In genomic region chr1:183678819-183679218, GRCh38 we compare ENCODE assay signal across 38 cellular contexts. TPM values are rescaled to one million over a fixed set of nuclear protein-coding genes. Genes with fewer than 3 reads are reported as not detected.
"Had no signal": no experiment of that assay in that cellular context is flagged by ENCODE, and none has a peak within 500 bp of the region (broad histone marks: within the 10 kb centered on the region; RNA-seq: fewer than 3 reads in every experiment).

No MANE protein-coding gene starts in this region.

- H3K27ac ChIP-seq: KMS-11 had no signal

- H3K36me3 ChIP-seq: MG63 had no signal

- DNase-seq: Karpas-422, Kasumi-1, KBM-7, KG1, MG63, MM.1S, MV-4-11, NCI-H1048, NCI-H1092, NCI-H1092 treated with DMSO at 0.1 percent for 48 hours, NCI-H1105, NCI-H1105 treated with DMSO at 0.1 percent for 48 hours, NCI-H1417, NCI-H1417 treated with DMSO at 0.1 percent for 48 hours, NCI-H1436, NCI-H1436 treated with DMSO at 0.1 percent for 48 hours, NCI-H146, NCI-H1694, NCI-H1694 treated with DMSO at 0.1 percent for 48 hours, NCI-H187, NCI-H187 treated with DMSO at 0.1 percent for 48 hours, NCI-H1930, NCI-H2029, NCI-H2029 treated with DMSO at 0.1 percent for 48 hours, NCI-H2081, NCI-H2081 treated with DMSO at 0.1 percent for 48 hours, NCI-H2107, NCI-H2171, NCI-H2171 treated with DMSO at 0.1 percent for 48 hours, NCI-H2227 treated with DMSO at 0.1 percent for 48 hours, NCI-H226, NCI-H345, NCI-H446, NCI-H446 treated with DMSO at 0.1 percent for 48 hours had no signal

- H3K27me3 ChIP-seq: MG63 had no signal

- H3K4me3 ChIP-seq: MG63 had no signal

RNA-seq across cellular contexts. Expression of gene APOBEC4, which starts 25.7 kb away (rescaled TPM):
- total RNA-seq: LHCN-M2, M059J, MCF 10A had no signal
